In the genomic region with DNA sequence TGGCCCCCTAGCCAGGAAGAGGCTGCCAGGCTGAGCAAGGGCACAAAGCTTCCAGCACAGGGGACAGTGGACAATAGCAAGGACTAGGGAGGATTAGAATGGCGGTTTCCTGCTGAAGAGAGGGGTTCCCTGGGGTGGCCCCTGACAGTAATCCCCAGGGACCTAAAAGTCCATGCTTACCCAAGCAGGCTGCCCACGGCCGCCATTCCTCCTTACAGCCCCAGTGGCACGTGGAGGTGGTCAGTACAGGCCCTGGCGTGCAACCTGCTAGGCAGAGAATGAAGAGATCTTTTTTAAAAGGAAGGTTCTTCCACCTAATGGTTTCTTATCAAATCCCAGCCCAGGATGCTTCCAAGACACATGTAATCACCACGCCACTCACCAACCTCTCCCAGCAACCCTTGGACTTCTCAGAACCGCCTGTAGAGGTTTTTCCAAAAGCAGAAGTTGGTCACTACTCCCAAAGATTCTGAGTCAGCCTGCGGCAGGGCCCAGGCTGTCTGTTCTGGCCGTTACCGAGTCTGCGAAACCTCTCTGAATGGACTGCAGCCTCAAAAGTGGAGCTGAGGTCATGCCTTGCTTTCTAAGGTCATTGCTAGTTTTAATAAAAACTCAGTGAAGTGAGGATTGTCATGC, we compare ENCODE assay signal across 1 cellular context.
TF ChIP-seq lines count a peak whose summit lies in the region.

No MANE protein-coding gene starts in this region.

TF ChIP-seq in IMR-90, 13 proteins besides CTCF, POLR2A, EP300 and RAD21:
- no peak for TF ChIP-seq RFX5 (IDR thresholded peaks at IDR 0.05; ENCODE audit: low read depth, low read length)
- TF ChIP-seq MXI1 (IDR thresholded peaks at IDR 0.05; ENCODE audit: borderline replicate concordance, low read depth, low read length): no peak
- no peak for TF ChIP-seq FOS (IDR thresholded peaks at IDR 0.05; ENCODE audit: low read depth, low read length)
- TF ChIP-seq NFE2L2 (IDR thresholded peaks at IDR 0.05; ENCODE audit: low read depth, low read length): no peak
- TF ChIP-seq MAZ (IDR thresholded peaks at IDR 0.05; ENCODE audit: borderline replicate concordance, low read depth, low read length): no peak
- TF ChIP-seq RCOR1 (IDR thresholded peaks at IDR 0.05; ENCODE audit: insufficient replicate concordance, low read length): no peak
- TF ChIP-seq SMC3 (IDR thresholded peaks at IDR 0.05; ENCODE audit: low read depth, low read length): no peak
- TF ChIP-seq, protein P1, sequence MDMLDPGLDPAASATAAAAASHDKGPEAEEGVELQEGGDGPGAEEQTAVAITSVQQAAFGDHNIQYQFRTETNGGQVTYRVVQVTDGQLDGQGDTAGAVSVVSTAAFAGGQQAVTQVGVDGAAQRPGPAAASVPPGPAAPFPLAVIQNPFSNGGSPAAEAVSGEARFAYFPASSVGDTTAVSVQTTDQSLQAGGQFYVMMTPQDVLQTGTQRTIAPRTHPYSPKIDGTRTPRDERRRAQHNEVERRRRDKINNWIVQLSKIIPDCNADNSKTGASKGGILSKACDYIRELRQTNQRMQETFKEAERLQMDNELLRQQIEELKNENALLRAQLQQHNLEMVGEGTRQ (IDR thresholded peaks at IDR 0.05; ENCODE audit: low read depth, low read length): no peak
- TF ChIP-seq BHLHE40 (IDR thresholded peaks at IDR 0.05; ENCODE audit: low read depth, low read length): no peak
- no peak for TF ChIP-seq CHD1 (IDR thresholded peaks at IDR 0.05; ENCODE audit: low read depth, low read length)
- no peak for TF ChIP-seq MAFK (IDR thresholded peaks at IDR 0.05; ENCODE audit: low read depth, low read length)
- no peak for TF ChIP-seq CEBPB (IDR thresholded peaks at IDR 0.05; ENCODE audit: low read depth, low read length)
- TF ChIP-seq, protein P2, sequence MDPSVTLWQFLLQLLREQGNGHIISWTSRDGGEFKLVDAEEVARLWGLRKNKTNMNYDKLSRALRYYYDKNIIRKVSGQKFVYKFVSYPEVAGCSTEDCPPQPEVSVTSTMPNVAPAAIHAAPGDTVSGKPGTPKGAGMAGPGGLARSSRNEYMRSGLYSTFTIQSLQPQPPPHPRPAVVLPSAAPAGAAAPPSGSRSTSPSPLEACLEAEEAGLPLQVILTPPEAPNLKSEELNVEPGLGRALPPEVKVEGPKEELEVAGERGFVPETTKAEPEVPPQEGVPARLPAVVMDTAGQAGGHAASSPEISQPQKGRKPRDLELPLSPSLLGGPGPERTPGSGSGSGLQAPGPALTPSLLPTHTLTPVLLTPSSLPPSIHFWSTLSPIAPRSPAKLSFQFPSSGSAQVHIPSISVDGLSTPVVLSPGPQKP (IDR thresholded peaks at IDR 0.05; ENCODE audit: borderline replicate concordance, low read depth, low read length): no peak
TF ChIP-seq in IMR-90: peak in this region for 0.
